Comparison of ENCODE assay signal across 8 cellular contexts in genomic region chr15:74541494-74542191, GRCh38. TPM values are rescaled to one million over a fixed set of nuclear protein-coding genes. Genes with fewer than 3 reads are reported as not detected.
DNase-seq lines count a peak whose midpoint lies in the region; ATAC-seq and TF ChIP-seq lines count a peak whose summit lies in the region.

No MANE protein-coding gene starts in this region.

- H3K79me2 ChIP-seq in Karpas-422 (ENCODE audit: low read length), result no peaks in the 10 kb centered on the region

- H3K4me3 Mint-ChIP-seq in Caco-2 (ENCODE audit: unreplicated experiment) (peak overlapping the region; percentile 87), WTC11 (peak overlapping the region; percentile 98)
- H3K4me3 Mint-ChIP-seq in central memory CD8-positive, alpha-beta T cell, result peak overlapping the region; percentile 96

- H3K36me3 ChIP-seq in Caco-2 (ENCODE audit: control insufficient read depth, insufficient read depth, low read length), result no peaks in the 10 kb centered on the region
- peaks cover 9% of the 10 kb centered on the region; the same call in 1 of the 2 replicates for H3K36me3 ChIP-seq in Karpas-422 (ENCODE audit: insufficient read depth, low read length)
- no peaks in the 10 kb centered on the region for H3K36me3 ChIP-seq in lung (ENCODE audit: control insufficient read depth in 2 of 2, insufficient read depth in 2 of 2, low read length in 2 of 2)

- H3K4me2 ChIP-seq in Karpas-422 (ENCODE audit: low read depth, low read length, poor library complexity, severe bottlenecking), result peak overlapping the region; percentile 90

- no peaks in the 10 kb centered on the region for H3K9me3 Mint-ChIP-seq in Caco-2 (ENCODE audit: unreplicated experiment)
- H3K9me3 Mint-ChIP-seq in WTC11, result no peaks in the 10 kb centered on the region
- H3K9me3 Mint-ChIP-seq in central memory CD8-positive, alpha-beta T cell, result no peaks in the 10 kb centered on the region

- no peaks in the 10 kb centered on the region for H3K9me2 ChIP-seq in Karpas-422 (replicated peaks; ENCODE audit: insufficient read depth, low read length)

- peaks cover 13% of the 10 kb centered on the region for H3K4me1 Mint-ChIP-seq in Caco-2 (ENCODE audit: low read depth, unreplicated experiment)
- peaks cover 52% of the 10 kb centered on the region for H3K4me1 Mint-ChIP-seq in WTC11
- peaks cover 53% of the 10 kb centered on the region for H3K4me1 Mint-ChIP-seq in central memory CD8-positive, alpha-beta T cell

- H3K4me1 ChIP-seq in Caco-2 (peaks cover 12% of the 10 kb centered on the region), Karpas-422 (ENCODE audit: low read length) (peaks cover 39% of the 10 kb centered on the region), lung (ENCODE audit: control insufficient read depth in 2 of 2, insufficient read depth in 2 of 2, low read length in 2 of 2) (peaks cover 8 to 11% of the 10 kb centered on the region in 2 donors)

- H4K20me1 ChIP-seq in Karpas-422 (ENCODE audit: insufficient read depth, low read depth, low read length), result peaks cover 37% of the 10 kb centered on the region

- peaks cover 31% of the 10 kb centered on the region for H3K36me3 Mint-ChIP-seq in Caco-2 (ENCODE audit: insufficient read depth, unreplicated experiment)
- peaks cover 34% of the 10 kb centered on the region for H3K36me3 Mint-ChIP-seq in WTC11
- peaks cover 29% of the 10 kb centered on the region for H3K36me3 Mint-ChIP-seq in central memory CD8-positive, alpha-beta T cell (ENCODE audit: insufficient read depth)

- peak; percentile 44 to 62 for DNase-seq in Caco-2
- DNase-seq in Karpas-422, result peak; percentile 63
- no peak for DNase-seq in WTC11 (ENCODE audit: low spot score)
- peak; percentile 27 to 30 for DNase-seq in central memory CD8-positive, alpha-beta T cell (ENCODE audit: low spot score in 2 of 2)
- DNase-seq in lung (ENCODE audit: low spot score), result peak; percentile 38
- peak; percentile 28 for DNase-seq in stimulated activated CD8-positive, alpha-beta memory T cell treated with anti-CD3 and anti-CD28 coated beads, Interleukin-15, amount 100 ng/mL, for 1 hour (ENCODE audit: low read depth)
- no peak for DNase-seq in NCI-H187 treated with DMSO at 0.1 percent for 48 hours (lab: John Stamatoyannopoulos, UW)

- H3K9ac ChIP-seq in Karpas-422 (ENCODE audit: low read length), result peak overlapping the region; percentile 89

- 1% methylated on average over 21 of the region's 21 CpGs for WGBS in lung, 2 donors

- H3K27me3 ChIP-seq in Caco-2 (replicated peaks; ENCODE audit: control insufficient read depth, insufficient read depth, low read length), result no peaks in the 10 kb centered on the region
- 0 out of 2 replicates have a peak, but pooled peaks cover 3% of the 10 kb centered on the region for H3K27me3 ChIP-seq in Karpas-422 (ENCODE audit: low read length)
- H3K27me3 ChIP-seq in lung (ENCODE audit: control insufficient read depth, insufficient read depth), result no peaks in the 10 kb centered on the region

- peak overlapping the region; percentile 86 for H3K27ac Mint-ChIP-seq in Caco-2 (ENCODE audit: unreplicated experiment)
- peak overlapping the region; percentile 90 for H3K27ac Mint-ChIP-seq in WTC11
- H3K27ac Mint-ChIP-seq in central memory CD8-positive, alpha-beta T cell (ENCODE audit: low read depth), result peak overlapping the region; percentile 95

- H3K27me3 Mint-ChIP-seq in Caco-2 (ENCODE audit: insufficient read depth, unreplicated experiment) (no peaks in the 10 kb centered on the region), WTC11 (ENCODE audit: low read depth) (no peaks in the 10 kb centered on the region; the same call in 1 of the 2 replicates)
- H3K27me3 Mint-ChIP-seq in central memory CD8-positive, alpha-beta T cell, result no peaks in the 10 kb centered on the region

- H3K9me3 ChIP-seq in Caco-2, result no peaks in the 10 kb centered on the region
- H3K9me3 ChIP-seq in Karpas-422 (ENCODE audit: low read length), result no peaks in the 10 kb centered on the region
- no peaks in the 10 kb centered on the region for H3K9me3 ChIP-seq in lung (ENCODE audit: control insufficient read depth in 2 of 2, insufficient read depth in 1 of 2, low read length in 1 of 2)

- no peak for TF ChIP-seq CTCF in Caco-2 (IDR thresholded peaks at IDR 0.05; ENCODE audit: insufficient read depth in 1 of 2, low read depth in 1 of 2, low read length in 1 of 2, severe bottlenecking in 1 of 2, unreplicated experiment in 1 of 2)
- TF ChIP-seq CTCF in WTC11 (IDR thresholded peaks at IDR 0.05), result no peak
- no peak for TF ChIP-seq CTCF in lung (IDR thresholded peaks at IDR 0.05; ENCODE audit: control extremely low read depth, extremely low read depth)

- peak overlapping the region; percentile 69; the same call in 1 of the 2 replicates for H2AFZ ChIP-seq in Karpas-422 (ENCODE audit: low read length)

- peak; percentile 2 for ATAC-seq in GM21423 (IDR thresholded peaks at IDR 0.05; ENCODE audit: unreplicated experiment)
- ATAC-seq in WTC11, result peak; percentile 9
- peak; percentile 49 for ATAC-seq in central memory CD8-positive, alpha-beta T cell (replicated peaks; ENCODE audit: extremely low read depth, poor library complexity, severe bottlenecking)
- no peak for ATAC-seq in lung (ENCODE audit: insufficient read depth, low FRiP score)

- H3K4me3 ChIP-seq in Caco-2 (ENCODE audit: low read depth, low read length) (peak overlapping the region; percentile 91), Karpas-422 (ENCODE audit: low read length) (peak overlapping the region; percentile 75), lung (peak overlapping the region; percentile 73)

- BruUV-seq in Caco-2 (replicated peaks; lab: Mats Ljungman, UMichigan), result no TSS peak

- CTCF ChIA-PET in Caco-2 (lab: Charles Lee), result interaction anchor here (0.6 to 1.6 kb wide), 3 partner anchors 52 to 229 kb away, joined by 3 to 10 read pairs (median 4); no protein-coding TSS in a partner anchor
- CTCF ChIA-PET in WTC11 (lab: Charles Lee), result interaction anchor here (0.6 to 2.0 kb wide), 9 partner anchors 8 to 239 kb away, joined by 3 to 9 read pairs (median 5); no protein-coding TSS in a partner anchor

- POLR2A ChIA-PET in Caco-2 (lab: Charles Lee), result interaction anchor here (0.5 to 0.6 kb wide), 8 partner anchors 29 to 665 kb away, joined by 3 to 6 read pairs (median 4); no protein-coding TSS in a partner anchor
- POLR2A ChIA-PET in WTC11 (lab: Charles Lee), result interaction anchor here (0.6 to 1.7 kb wide), 7 partner anchors 11 to 912 kb away, joined by 3 to 9 read pairs (median 5); partner anchors contain the start of genes CLK3 and UBL7

- intact Hi-C loops in Caco-2 (cut with micrococcal nuclease; ENCODE audit: unreplicated experiment), result loop anchor here (2.0 to 5.0 kb wide), 4 partner anchors 39 to 99 kb away; no protein-coding TSS in a partner anchor

- H3K27ac ChIP-seq in Karpas-422 (ENCODE audit: low read length) (no peak overlapping the region), lung (ENCODE audit: low read depth in 1 of 2, low read length in 1 of 2) (peak overlapping the region; percentile 72 to 87)

TF ChIP-seq in WTC11, 78 proteins besides CTCF, POLR2A, EP300 and RAD21:
- TF ChIP-seq, protein P1, sequence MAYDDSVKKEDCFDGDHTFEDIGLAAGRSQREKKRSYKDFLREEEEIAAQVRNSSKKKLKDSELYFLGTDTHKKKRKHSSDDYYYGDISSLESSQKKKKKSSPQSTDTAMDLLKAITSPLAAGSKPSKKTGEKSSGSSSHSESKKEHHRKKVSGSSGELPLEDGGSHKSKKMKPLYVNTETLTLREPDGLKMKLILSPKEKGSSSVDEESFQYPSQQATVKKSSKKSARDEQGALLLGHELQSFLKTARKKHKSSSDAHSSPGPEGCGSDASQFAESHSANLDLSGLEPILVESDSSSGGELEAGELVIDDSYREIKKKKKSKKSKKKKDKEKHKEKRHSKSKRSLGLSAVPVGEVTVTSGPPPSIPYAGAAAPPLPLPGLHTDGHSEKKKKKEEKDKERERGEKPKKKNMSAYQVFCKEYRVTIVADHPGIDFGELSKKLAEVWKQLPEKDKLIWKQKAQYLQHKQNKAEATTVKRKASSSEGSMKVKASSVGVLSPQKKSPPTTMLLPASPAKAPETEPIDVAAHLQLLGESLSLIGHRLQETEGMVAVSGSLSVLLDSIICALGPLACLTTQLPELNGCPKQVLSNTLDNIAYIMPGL (CRISPR knock-in tag; IDR thresholded peaks at IDR 0.05), result 0 out of 2 replicates have a peak, but pooled peaks have one; percentile 27
- no peak for TF ChIP-seq MXD4 (CRISPR knock-in tag; IDR thresholded peaks at IDR 0.05; ENCODE audit: borderline replicate concordance)
- no peak for TF ChIP-seq RORB (CRISPR knock-in tag; IDR thresholded peaks at IDR 0.05)
- no peak for TF ChIP-seq TCF7 (CRISPR knock-in tag; IDR thresholded peaks at IDR 0.05; ENCODE audit: low read depth)
- TF ChIP-seq ZNF396 (CRISPR knock-in tag; IDR thresholded peaks at IDR 0.05; ENCODE audit: borderline replicate concordance), result no peak
- TF ChIP-seq NFE2L1 (CRISPR knock-in tag; IDR thresholded peaks at IDR 0.05), result 0 out of 2 replicates have a peak, but pooled peaks have one; percentile 50
- 0 out of 2 replicates have a peak, but pooled peaks have one; percentile 12 for TF ChIP-seq SP1 (CRISPR knock-in tag; conservative IDR thresholded peaks at IDR 0.05)
- TF ChIP-seq OVOL2 (CRISPR knock-in tag; IDR thresholded peaks at IDR 0.05; ENCODE audit: borderline replicate concordance), result no peak
- TF ChIP-seq FOXP4 (CRISPR knock-in tag; IDR thresholded peaks at IDR 0.05), result no peak
TF ChIP-seq in WTC11: peak in this region for 3.

RNA-seq across cellular contexts. Expression of gene ARID3B, which starts 0.6 kb away (rescaled TPM):
- total RNA-seq in Caco-2 (2022), result 36.1 and 37.0 TPM in 2 replicates
- total RNA-seq in Karpas-422 (2014; rRNA removed; shearing (Covaris generic); ENCODE audit: low replicate concordance), result 9.6 and 17.7 TPM in 2 replicates
- 122 to 133 TPM (median 124 TPM) in 3 replicates for total RNA-seq in WTC11 (2021)
- total RNA-seq in lung, result 10 to 100 TPM; 10.3 to 10.5 TPM
- polyA plus RNA-seq in lung, result 10 to 100 TPM in 1 of 2 donors, 1 to 10 TPM in 1; 6.6 to 10.1 TPM

Comparison
In these comparisons a context has a peak if more than half of its experiments do, and no peak if none do; other contexts are left out.
1. DNase-seq: peak in Caco-2 (2 of 2), Karpas-422 (single experiment), central memory CD8-positive, alpha-beta T cell (2 of 2), lung (single experiment) and stimulated activated CD8-positive, alpha-beta memory T cell treated with anti-CD3 and anti-CD28 coated beads, Interleukin-15, amount 100 ng/mL, for 1 hour (single experiment); none in WTC11 (single experiment) and NCI-H187 treated with DMSO at 0.1 percent for 48 hours (single experiment).
2. Peak in every context shown above with its lines, with median percentiles within 50 percentile points of each other: H3K4me3 ChIP-seq, H3K27ac Mint-ChIP-seq and H3K4me3 Mint-ChIP-seq.